In the genomic region with DNA sequence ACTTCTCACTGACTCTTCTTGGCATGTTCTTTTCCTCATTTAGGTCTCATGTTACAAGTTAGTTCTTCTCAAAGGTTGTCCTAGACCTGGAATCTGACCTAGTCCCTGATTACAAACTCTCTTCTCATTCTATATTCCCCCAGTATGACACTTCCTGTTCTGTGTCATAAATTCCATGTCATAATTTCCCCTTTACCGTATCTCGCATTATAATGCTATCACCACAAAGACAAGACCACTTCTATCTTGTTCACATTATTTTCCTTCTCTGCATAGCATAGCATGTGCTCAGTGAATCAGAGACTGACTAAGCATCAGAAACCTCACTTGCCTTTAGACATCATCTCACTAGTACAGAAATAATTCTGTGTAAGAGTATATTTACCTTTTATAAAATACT, we compare ENCODE assay signal across 10 cellular contexts.
DNase-seq lines count a peak whose midpoint lies in the region; ATAC-seq, FAIRE-seq and TF ChIP-seq lines count a peak whose summit lies in the region.
"Had no signal": no experiment of that assay in that cellular context is flagged by ENCODE, and none has a peak within 500 bp of the region (broad histone marks: within the 10 kb centered on the region; RNA-seq: fewer than 3 reads in every experiment).

No MANE protein-coding gene starts in this region.

- H3K4me1 Mint-ChIP-seq in chondrocyte (ENCODE audit: low read depth) (peaks cover 7% of the 10 kb centered on the region), osteocyte (ENCODE audit: unreplicated experiment) (peaks cover 7% of the 10 kb centered on the region)

- peak; percentile 97 for FAIRE-seq in RCC 7860 (lab: Jason Lieb, UNC)

- no peaks in the 10 kb centered on the region for H3K36me3 ChIP-seq in GM23248 (ENCODE audit: low read depth)

- no peak overlapping the region for H3K4me3 Mint-ChIP-seq in chondrocyte (ENCODE audit: unreplicated experiment)
- no peak overlapping the region for H3K4me3 Mint-ChIP-seq in osteocyte (ENCODE audit: unreplicated experiment)
- H3K4me3 Mint-ChIP-seq: natural killer cell treated with Interleukin-12 subunit alpha and Interleukin-12 subunit beta and Interleukin-15 and Interleukin-18, amount 100 ng/mL, for 72 hours had no signal

- H2AFZ ChIP-seq in GM23248, result no peak overlapping the region

- DNase-seq in GM23248 (peak; percentile 75), RCC 7860 (ENCODE audit: low spot score) (peak; percentile 93), chondrocyte (ENCODE audit: low spot score) (no peak), osteocyte (ENCODE audit: extremely low spot score, unreplicated experiment) (no peak), DMS 273 (lab: John Stamatoyannopoulos, UW; ENCODE audit: unreplicated experiment) (no peak)
- DNase-seq: body of pancreas, NCI-H69 had no signal

- no peaks in the 10 kb centered on the region for H3K79me2 ChIP-seq in GM23248 (ENCODE audit: insufficient read depth)

- 20 to 34% methylated on average over 2 of the region's 2 CpGs for WGBS in GM23248 (ENCODE audit: low coverage in 1 of 2, low lambda C conversion rate in 2 of 2, missing lambda C conversion rate in 2 of 2), 2 experiments

- TF ChIP-seq CTCF in chondrocyte (IDR thresholded peaks at IDR 0.05), result no peak
- TF ChIP-seq CTCF in osteocyte (IDR thresholded peaks at IDR 0.05), result no peak

- H3K4me3 ChIP-seq in GM23248, result no peak overlapping the region
- H3K4me3 ChIP-seq: body of pancreas had no signal

- no peaks in the 10 kb centered on the region; the same call in 1 of the 2 replicates for H3K9me2 ChIP-seq in GM23248 (ENCODE audit: insufficient read depth)

- no peak overlapping the region for H3K4me2 ChIP-seq in GM23248 (ENCODE audit: unreplicated experiment)

- no peaks in the 10 kb centered on the region for H4K20me1 ChIP-seq in GM23248 (ENCODE audit: insufficient read depth)

- no peaks in the 10 kb centered on the region for H3K36me3 Mint-ChIP-seq in chondrocyte (ENCODE audit: low read depth)
- no peaks in the 10 kb centered on the region for H3K36me3 Mint-ChIP-seq in osteocyte (ENCODE audit: unreplicated experiment)
- H3K36me3 Mint-ChIP-seq: natural killer cell treated with Interleukin-12 subunit alpha and Interleukin-12 subunit beta and Interleukin-15 and Interleukin-18, amount 100 ng/mL, for 72 hours had no signal

- H3F3A ChIP-seq in GM23248 (ENCODE audit: insufficient read depth), result peaks cover 15% of the 10 kb centered on the region; the same call in 1 of the 2 replicates

- H3K9me3 Mint-ChIP-seq in chondrocyte (ENCODE audit: low read depth) (no peaks in the 10 kb centered on the region), osteocyte (ENCODE audit: unreplicated experiment) (no peaks in the 10 kb centered on the region)
- H3K9me3 Mint-ChIP-seq: natural killer cell treated with Interleukin-12 subunit alpha and Interleukin-12 subunit beta and Interleukin-15 and Interleukin-18, amount 100 ng/mL, for 72 hours had no signal

- peaks cover 10% of the 10 kb centered on the region for H3K4me1 ChIP-seq in GM23248 (ENCODE audit: insufficient read depth)
- H3K4me1 ChIP-seq: body of pancreas had no signal

- peak overlapping the region; percentile 30; the same call in 1 of the 2 replicates for H3K27ac ChIP-seq in GM23248
- H3K27ac ChIP-seq: body of pancreas had no signal

- no peaks in the 10 kb centered on the region for H3K9me3 ChIP-seq in GM23248 (ENCODE audit: low read depth)
- H3K9me3 ChIP-seq: body of pancreas had no signal

- H3K27me3 Mint-ChIP-seq in chondrocyte (ENCODE audit: low read depth), result no peaks in the 10 kb centered on the region
- no peaks in the 10 kb centered on the region for H3K27me3 Mint-ChIP-seq in osteocyte (ENCODE audit: unreplicated experiment)

- no peak overlapping the region for H3K9ac ChIP-seq in GM23248

- no peaks in the 10 kb centered on the region for H3K27me3 ChIP-seq in GM23248 (replicated peaks; ENCODE audit: insufficient read depth)
- H3K27me3 ChIP-seq: body of pancreas had no signal

- ATAC-seq in GM19023 (IDR thresholded peaks at IDR 0.05; ENCODE audit: unreplicated experiment), result no peak
- no peak for ATAC-seq in GM21423 (IDR thresholded peaks at IDR 0.05; ENCODE audit: unreplicated experiment)
- ATAC-seq: body of pancreas; natural killer cell treated with Interleukin-12 subunit alpha and Interleukin-12 subunit beta and Interleukin-15 and Interleukin-18, amount 100 ng/mL, for 72 hours had no signal

- in situ Hi-C loops in GM23248 (cut with MboI), result no loop called here

- H3K27ac Mint-ChIP-seq in chondrocyte (ENCODE audit: unreplicated experiment), result peak overlapping the region; percentile 56
- peak overlapping the region; percentile 6 for H3K27ac Mint-ChIP-seq in osteocyte (ENCODE audit: unreplicated experiment)
- H3K27ac Mint-ChIP-seq: natural killer cell treated with Interleukin-12 subunit alpha and Interleukin-12 subunit beta and Interleukin-15 and Interleukin-18, amount 100 ng/mL, for 72 hours had no signal

Comparison
In these comparisons a context has a peak if more than half of its experiments do, and no peak if none do; other contexts are left out.
1. DNase-seq: peak in GM23248 (single experiment) and RCC 7860 (single experiment); none in chondrocyte (single experiment), osteocyte (single experiment) and DMS 273 (single experiment).